ENCODE assay signal across 8 cellular contexts in the genomic region with DNA sequence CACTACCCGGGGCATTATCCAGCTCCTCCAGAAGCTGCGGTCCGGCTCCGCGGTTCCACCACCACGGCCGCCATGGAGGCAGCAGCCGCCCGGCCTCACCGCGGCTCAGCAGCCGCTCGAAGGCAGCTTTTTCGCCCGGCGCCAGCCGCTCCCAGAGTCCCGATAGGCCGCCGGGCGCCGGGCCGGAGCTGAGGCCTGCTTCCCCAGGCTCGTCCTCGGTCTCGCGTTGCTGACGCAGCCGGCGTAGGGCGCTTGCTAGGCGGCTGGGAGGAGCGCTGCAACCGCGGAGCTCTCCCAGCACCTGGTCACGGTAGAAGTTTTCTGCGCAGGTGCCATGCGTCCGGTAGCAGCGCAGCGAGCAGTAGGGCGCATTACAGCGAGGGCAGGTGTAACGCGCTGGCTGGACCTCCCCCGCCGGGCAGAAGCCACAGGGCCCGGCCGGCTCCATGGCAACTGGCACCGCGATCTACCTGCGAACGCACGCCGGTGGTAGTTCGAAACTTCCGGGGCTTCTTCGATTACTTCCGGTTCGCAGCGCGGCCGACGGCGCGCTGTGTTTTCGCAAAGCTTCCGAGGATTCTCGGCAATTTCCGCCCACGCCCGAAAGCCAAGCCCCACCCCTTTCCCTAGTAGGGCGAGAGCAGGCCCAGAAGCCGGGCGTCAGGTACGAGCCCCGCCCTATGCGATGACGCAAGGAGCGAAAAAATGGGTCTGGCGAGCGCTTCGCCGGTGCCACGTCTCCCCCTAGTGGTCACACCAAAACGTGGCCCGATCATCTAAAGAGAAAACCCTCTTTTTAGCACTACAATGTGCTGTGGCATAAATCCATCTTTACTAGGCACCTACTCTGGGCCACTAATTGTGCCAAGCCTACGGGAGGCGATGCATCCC. TPM values are rescaled to one million over a fixed set of nuclear protein-coding genes. Genes with fewer than 3 reads are reported as not detected.
A peak's percentile ranks its signal among the peaks of the same experiment; 100 is the strongest.
DNase-seq lines count a peak whose midpoint lies in the region; ATAC-seq, FAIRE-seq and TF ChIP-seq lines count a peak whose summit lies in the region.

A gene (minus strand): TSS at position 496 of the 891 bp plus-strand sequence. CDS start 48 bp downstream, at position 448.

- FAIRE-seq in keratinocyte (lab: Jason Lieb, UNC) = peak; percentile 44

- H3K9me3 ChIP-seq in keratinocyte (ENCODE audit: control insufficient read depth, low read depth, low read length) = no peaks in the 10 kb centered on the region

- peaks cover 2% of the 10 kb centered on the region for H3K9me1 ChIP-seq in keratinocyte (ENCODE audit: control insufficient read depth, extremely low read depth, insufficient read depth, low read length)

- ATAC-seq in GM19043 (IDR thresholded peaks at IDR 0.05; ENCODE audit: low read depth, unreplicated experiment) (peak; percentile 62), HG03432 (IDR thresholded peaks at IDR 0.05; ENCODE audit: unreplicated experiment) (peak; percentile 57)

- peak; percentile 90 to 94 (median 93) for TF ChIP-seq CTCF in keratinocyte (optimal IDR thresholded peaks at IDR 0.05 in 1 of 3, IDR thresholded peaks at IDR 0.05 in 1 of 3, conservative IDR thresholded peaks at IDR 0.05 in 1 of 3; ENCODE audit: extremely low read depth in 1 of 3, insufficient read depth in 2 of 3, low read length in 3 of 3)

- no peak within 1 kb of the TSS for H2AFZ ChIP-seq in keratinocyte (ENCODE audit: control insufficient read depth, low read length)

- H3K9ac ChIP-seq in keratinocyte (ENCODE audit: control insufficient read depth, extremely low read depth, insufficient read depth, low read length) = peak within 1 kb of the TSS; percentile 89

- peak; percentile 99 for DNase-seq in Ammon's horn (ENCODE audit: low spot score)
- DNase-seq in NCI-H460 (ENCODE audit: extremely low read depth, low read depth) = peak; percentile 96
- peak; percentile 100 for DNase-seq in activated CD4-positive, alpha-beta T cell treated with anti-CD3 and anti-CD28 coated beads for 1 hour
- peak; percentile 99 for DNase-seq in cerebellum (ENCODE audit: low spot score)
- peak; percentile 91 for DNase-seq in keratinocyte (ENCODE audit: low read depth, low spot score)
- DNase-seq in stimulated activated CD4-positive, alpha-beta T cell treated with anti-CD3 and anti-CD28 coated beads, Interleukin-15, amount 100 ng/mL, for 24 hours = peak; percentile 100

- H3K36me3 ChIP-seq in keratinocyte (ENCODE audit: control insufficient read depth in 2 of 2, extremely low read depth in 1 of 2, insufficient read depth in 2 of 2, low read length in 2 of 2) = peaks cover 17 to 33% of the 10 kb centered on the region in 2 experiments

- peak within 1 kb of the TSS; percentile 82 for H3K27ac ChIP-seq in keratinocyte (ENCODE audit: control insufficient read depth, insufficient read depth, low read length)

- dilution Hi-C loops in keratinocyte (cut with MboI; ENCODE audit: extremely low pct_ligation_motif_present, low sequenced_read_pairs) = no loop called here

- H3K27me3 ChIP-seq in keratinocyte (ENCODE audit: control insufficient read depth, extremely low read depth, insufficient read depth, low read length) = no peaks in the 10 kb centered on the region

- H3K4me1 ChIP-seq in keratinocyte (ENCODE audit: control insufficient read depth, extremely low read depth, insufficient read depth, low read length) = peaks cover 35% of the 10 kb centered on the region

- peak within 1 kb of the TSS; percentile 63 to 82 (median 76) for H3K4me3 ChIP-seq in keratinocyte (ENCODE audit: control insufficient read depth in 2 of 3, extremely low read depth in 1 of 3, insufficient read depth in 2 of 3, low read depth in 1 of 3, low read length in 3 of 3)

- H3K4me2 ChIP-seq in keratinocyte (ENCODE audit: control insufficient read depth, extremely low read depth, insufficient read depth, low read depth, low read length) = peak within 1 kb of the TSS; percentile 78

- H4K20me1 ChIP-seq in keratinocyte (ENCODE audit: control insufficient read depth, extremely low read depth, insufficient read depth, low read length) = no peaks in the 10 kb centered on the region

- peaks cover 44% of the 10 kb centered on the region for H3K79me2 ChIP-seq in keratinocyte (ENCODE audit: control insufficient read depth, insufficient read depth, low read length)

RNA-seq across cellular contexts. Expression of the gene that starts here (rescaled TPM):
- 10.3 and 12.3 TPM in 2 replicates for total RNA-seq in NCI-H460 (2014; rRNA removed; shearing (Covaris generic))
- 14.5 and 20.1 TPM in 2 replicates for polyA plus RNA-seq in NCI-H460 (2014; cell fraction: nucleus; rRNA removed)
- 3.6 TPM for total RNA-seq in cerebellum
- polyA plus RNA-seq in keratinocyte = 2.6 to 6.6 TPM (median 3.4 TPM) in 3 replicates
- 2.2 TPM for polyA plus RNA-seq in keratinocyte (2011; ENCODE audit: low read depth)
- 1.5 and 6.6 TPM in 2 replicates for polyA plus RNA-seq in keratinocyte (2011; cell fraction: cytosol; rRNA removed)
- polyA plus RNA-seq in keratinocyte (2011; cell fraction: nucleus; rRNA removed) = 2.3 and 4.0 TPM in 2 replicates
- 7.5 and 11.2 TPM in 2 replicates for polyA plus RNA-seq in keratinocyte (2012; ENCODE audit: low replicate concordance)
- polyA minus RNA-seq in keratinocyte = 1.2 to 1.6 TPM (median 1.4 TPM) in 3 replicates
- polyA minus RNA-seq in keratinocyte (2011; cell fraction: cytosol; rRNA and poly(A)+ RNA removed) = 22.6 TPM
- 2.9 and 4.1 TPM in 2 replicates for polyA minus RNA-seq in keratinocyte (2011; cell fraction: nucleus; rRNA and poly(A)+ RNA removed)

Comparison
In these comparisons a context has a peak if more than half of its experiments do, and no peak if none do; other contexts are left out.
1. Peak in every context shown above with its lines: DNase-seq, ATAC-seq, H3K4me3 ChIP-seq and H3K27ac ChIP-seq.